ENCODE assay signal across 14 cellular contexts in the genomic region with DNA sequence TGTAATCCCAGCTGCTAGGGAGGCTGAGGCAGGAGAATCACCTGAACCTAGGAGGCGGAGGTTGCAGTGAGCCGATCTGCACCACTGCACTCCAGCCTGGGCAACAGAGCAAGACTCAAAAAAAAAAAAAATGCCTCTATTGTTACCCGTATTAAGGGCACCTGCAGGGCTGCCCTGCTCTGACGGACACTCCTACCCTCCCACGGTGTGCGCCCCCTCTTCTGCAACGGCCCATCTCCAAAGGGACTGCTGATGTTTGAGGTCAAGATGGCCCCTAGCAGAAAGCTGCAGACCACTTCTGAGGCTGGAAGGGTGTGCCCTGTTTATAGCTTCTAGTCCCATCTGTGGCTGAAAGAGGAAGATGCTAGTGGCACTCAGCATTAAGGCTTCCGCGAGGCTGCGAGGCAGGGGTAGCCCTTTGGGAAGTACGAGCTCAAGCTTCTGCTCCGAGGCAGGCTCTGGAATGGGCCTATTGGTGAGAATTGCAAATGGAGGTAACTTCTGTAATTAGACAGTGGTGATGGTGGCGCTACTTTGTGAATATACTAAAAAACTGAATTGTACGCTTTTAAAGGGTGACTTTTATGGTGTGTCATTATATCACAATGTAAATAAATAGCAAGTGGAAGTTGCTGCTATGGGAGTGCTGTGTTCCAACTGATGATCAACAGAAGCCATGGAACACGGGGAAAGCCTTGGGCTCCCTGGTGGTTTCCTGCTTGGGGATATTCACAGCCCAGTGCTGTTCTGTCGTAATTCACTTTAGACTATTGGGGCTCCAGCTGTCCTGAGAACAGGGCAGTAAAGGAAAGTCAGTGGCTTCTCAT. TPM values are rescaled to one million over a fixed set of nuclear protein-coding genes. Genes with fewer than 3 reads are reported as not detected.
DNase-seq lines count a peak whose midpoint lies in the region; ATAC-seq and TF ChIP-seq lines count a peak whose summit lies in the region.
"Had no signal": no experiment of that assay in that cellular context is flagged by ENCODE, and none has a peak within 500 bp of the region (broad histone marks: within the 10 kb centered on the region; RNA-seq: fewer than 3 reads in every experiment).

No MANE protein-coding gene starts in this region.

- no peak for TF ChIP-seq EP300 in upper lobe of left lung (IDR thresholded peaks at IDR 0.05)

- H3K36me3 ChIP-seq in cardiac muscle cell (no peaks in the 10 kb centered on the region), upper lobe of left lung (peaks cover 0 to 10% (median 5%) of the 10 kb centered on the region in 4 donors)
- H3K36me3 ChIP-seq: brain microvascular endothelial cell had no signal

- peaks cover 9% of the 10 kb centered on the region for H3K9me3 Mint-ChIP-seq in glutamatergic neuron (ENCODE audit: unreplicated experiment)
- H3K9me3 Mint-ChIP-seq in activated T-cell treated with anti-CD3 and anti-CD28 coated beads, Interleukin-2, amount 50 U/mL, for 4 hours, result no peaks in the 10 kb centered on the region
- H3K9me3 Mint-ChIP-seq: HFFc6; stimulated activated effector memory CD8-positive, alpha-beta T cell treated with anti-CD3 and anti-CD28 coated beads, Interleukin-12 subunit alpha, Interleukin-12 subunit beta, amount 100 ng/mL, for 72 hours had no signal

- H3K4me1 Mint-ChIP-seq in glutamatergic neuron (ENCODE audit: low read depth, unreplicated experiment), result peaks cover 27% of the 10 kb centered on the region
- peaks cover 31% of the 10 kb centered on the region for H3K4me1 Mint-ChIP-seq in activated T-cell treated with anti-CD3 and anti-CD28 coated beads, Interleukin-2, amount 50 U/mL, for 4 hours (ENCODE audit: low read depth)

- no peak overlapping the region for H3K4me3 ChIP-seq in cardiac muscle cell
- no peak overlapping the region for H3K4me3 ChIP-seq in upper lobe of left lung
- H3K4me3 ChIP-seq: lung, psoas muscle had no signal

- H3K4me1 ChIP-seq in cardiac muscle cell (ENCODE audit: low read depth) (no peaks in the 10 kb centered on the region), upper lobe of left lung (peaks cover 5 to 19% (median 13%) of the 10 kb centered on the region in 4 donors)

- ATAC-seq in left cardiac atrium (no peak), SK-N-SH treated with all-trans-retinoic acid at 6 μM for 48 hours (peak; percentile 3; the same call in 1 of the 3 replicates), upper lobe of left lung (ENCODE audit: low FRiP score in 2 of 2) (no peak), HG03521 (IDR thresholded peaks at IDR 0.05; ENCODE audit: unreplicated experiment) (no peak)
- no peak for ATAC-seq in activated T-cell treated with anti-CD3 and anti-CD28 coated beads, Interleukin-2, amount 50 U/mL, for 4 hours

- H3K9me3 ChIP-seq in cardiac muscle cell (ENCODE audit: low read depth), result no peaks in the 10 kb centered on the region
- no peaks in the 10 kb centered on the region for H3K9me3 ChIP-seq in upper lobe of left lung
- H3K9me3 ChIP-seq: psoas muscle had no signal

- WGBS in upper lobe of left lung, 2 donors, result 83 to 91% methylated on average over 16 of the region's 16 CpGs

- H3K36me3 Mint-ChIP-seq in glutamatergic neuron (ENCODE audit: unreplicated experiment), result peaks cover 5% of the 10 kb centered on the region
- H3K36me3 Mint-ChIP-seq in activated T-cell treated with anti-CD3 and anti-CD28 coated beads, Interleukin-2, amount 50 U/mL, for 4 hours (ENCODE audit: insufficient read depth), result peaks cover 4% of the 10 kb centered on the region

- no peak overlapping the region for H3K4me3 Mint-ChIP-seq in glutamatergic neuron (ENCODE audit: unreplicated experiment)
- H3K4me3 Mint-ChIP-seq in activated T-cell treated with anti-CD3 and anti-CD28 coated beads, Interleukin-2, amount 50 U/mL, for 4 hours, result no peak overlapping the region
- H3K4me3 Mint-ChIP-seq: HFFc6; stimulated activated effector memory CD8-positive, alpha-beta T cell treated with anti-CD3 and anti-CD28 coated beads, Interleukin-12 subunit alpha, Interleukin-12 subunit beta, amount 100 ng/mL, for 72 hours had no signal

- H3K27ac ChIP-seq in cardiac muscle cell (peak overlapping the region; percentile 39), upper lobe of left lung (peak overlapping the region in 3 of 4 donors; percentile 4 to 18 (median 7))
- H3K27ac ChIP-seq: brain microvascular endothelial cell, epithelial cell of prostate had no signal

- H3K27me3 Mint-ChIP-seq in glutamatergic neuron (ENCODE audit: unreplicated experiment), result peaks cover 13% of the 10 kb centered on the region
- no peaks in the 10 kb centered on the region for H3K27me3 Mint-ChIP-seq in activated T-cell treated with anti-CD3 and anti-CD28 coated beads, Interleukin-2, amount 50 U/mL, for 4 hours (ENCODE audit: low read depth)

- no peak for TF ChIP-seq POLR2A in upper lobe of left lung (IDR thresholded peaks at IDR 0.05)

- TF ChIP-seq CTCF in cardiac muscle cell (IDR thresholded peaks at IDR 0.05; ENCODE audit: low read depth, low read length) (no peak), glutamatergic neuron (IDR thresholded peaks at IDR 0.05; ENCODE audit: partially characterized antibody, unreplicated experiment) (no peak), upper lobe of left lung (IDR thresholded peaks at IDR 0.05) (no peak)

- intact Hi-C loops in left cardiac atrium (cut with DNase I), result loop anchor here (2.0 to 5.0 kb wide), 2 partner anchors 264 to 265 kb away; no protein-coding TSS in a partner anchor

- peak overlapping the region; percentile 31 for H3K27ac Mint-ChIP-seq in glutamatergic neuron (ENCODE audit: unreplicated experiment)

- H3K27me3 ChIP-seq in cardiac muscle cell (no peaks in the 10 kb centered on the region), upper lobe of left lung (no peaks in the 10 kb centered on the region)
- H3K27me3 ChIP-seq: brain microvascular endothelial cell had no signal

- DNase-seq in cardiac muscle cell (ENCODE audit: low read depth in 1 of 2, low spot score in 1 of 2), result no peak
- DNase-seq in left cardiac atrium, result no peak
- no peak for DNase-seq in glutamatergic neuron
- DNase-seq in upper lobe of left lung, result no peak
- DNase-seq in activated T-cell treated with anti-CD3 and anti-CD28 coated beads for 4 hours, result no peak
- DNase-seq in activated T-cell treated with anti-CD3 and anti-CD28 coated beads, Interleukin-2, amount 50 U/mL, for 4 hours, result no peak

TF ChIP-seq in SK-N-SH treated with all-trans-retinoic acid at 6 μM for 48 hours, 23 proteins besides CTCF, POLR2A, EP300 and RAD21 (continues in another document):
- no peak for TF ChIP-seq ZC3H10 (CRISPR knock-in tag; IDR thresholded peaks at IDR 0.05)
- no peak for TF ChIP-seq ZNF8 (CRISPR knock-in tag; IDR thresholded peaks at IDR 0.05)
- TF ChIP-seq TOX (CRISPR knock-in tag; IDR thresholded peaks at IDR 0.05; ENCODE audit: borderline replicate concordance), result no peak
- no peak for TF ChIP-seq ZNF565 (CRISPR knock-in tag; conservative IDR thresholded peaks at IDR 0.05; ENCODE audit: low read depth)
- TF ChIP-seq, protein P1, sequence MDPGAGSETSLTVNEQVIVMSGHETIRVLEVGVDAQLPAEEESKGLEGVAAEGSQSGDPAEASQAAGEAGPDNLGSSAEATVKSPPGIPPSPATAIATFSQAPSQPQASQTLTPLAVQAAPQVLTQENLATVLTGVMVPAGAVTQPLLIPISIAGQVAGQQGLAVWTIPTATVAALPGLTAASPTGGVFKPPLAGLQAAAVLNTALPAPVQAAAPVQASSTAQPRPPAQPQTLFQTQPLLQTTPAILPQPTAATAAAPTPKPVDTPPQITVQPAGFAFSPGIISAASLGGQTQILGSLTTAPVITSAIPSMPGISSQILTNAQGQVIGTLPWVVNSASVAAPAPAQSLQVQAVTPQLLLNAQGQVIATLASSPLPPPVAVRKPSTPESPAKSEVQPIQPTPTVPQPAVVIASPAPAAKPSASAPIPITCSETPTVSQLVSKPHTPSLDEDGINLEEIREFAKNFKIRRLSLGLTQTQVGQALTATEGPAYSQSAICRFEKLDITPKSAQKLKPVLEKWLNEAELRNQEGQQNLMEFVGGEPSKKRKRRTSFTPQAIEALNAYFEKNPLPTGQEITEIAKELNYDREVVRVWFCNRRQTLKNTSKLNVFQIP (CRISPR knock-in tag; IDR thresholded peaks at IDR 0.05; ENCODE audit: borderline replicate concordance, low read depth), result no peak
- TF ChIP-seq GLIS3 (CRISPR knock-in tag; IDR thresholded peaks at IDR 0.05), result no peak
- TF ChIP-seq SNAI2 (CRISPR knock-in tag; IDR thresholded peaks at IDR 0.05), result no peak
- no peak for TF ChIP-seq ESRRG (CRISPR knock-in tag; IDR thresholded peaks at IDR 0.05)
- TF ChIP-seq, protein P2, sequence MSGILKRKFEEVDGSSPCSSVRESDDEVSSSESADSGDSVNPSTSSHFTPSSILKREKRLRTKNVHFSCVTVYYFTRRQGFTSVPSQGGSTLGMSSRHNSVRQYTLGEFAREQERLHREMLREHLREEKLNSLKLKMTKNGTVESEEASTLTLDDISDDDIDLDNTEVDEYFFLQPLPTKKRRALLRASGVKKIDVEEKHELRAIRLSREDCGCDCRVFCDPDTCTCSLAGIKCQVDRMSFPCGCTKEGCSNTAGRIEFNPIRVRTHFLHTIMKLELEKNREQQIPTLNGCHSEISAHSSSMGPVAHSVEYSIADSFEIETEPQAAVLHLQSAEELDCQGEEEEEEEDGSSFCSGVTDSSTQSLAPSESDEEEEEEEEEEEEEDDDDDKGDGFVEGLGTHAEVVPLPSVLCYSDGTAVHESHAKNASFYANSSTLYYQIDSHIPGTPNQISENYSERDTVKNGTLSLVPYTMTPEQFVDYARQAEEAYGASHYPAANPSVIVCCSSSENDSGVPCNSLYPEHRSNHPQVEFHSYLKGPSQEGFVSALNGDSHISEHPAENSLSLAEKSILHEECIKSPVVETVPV (CRISPR knock-in tag; IDR thresholded peaks at IDR 0.05), result no peak
- TF ChIP-seq BACH2 (CRISPR knock-in tag; IDR thresholded peaks at IDR 0.05; ENCODE audit: borderline replicate concordance), result no peak

RNA-seq across cellular contexts. Expression of a gene that starts 24.3 kb away (rescaled TPM):
- total RNA-seq in cardiac muscle cell, result 136 and 143 TPM in 2 replicates
- 107 and 126 TPM in 2 replicates for polyA plus RNA-seq in cardiac muscle cell
- 10 to 100 TPM; 41.4 to 54.4 TPM for total RNA-seq in left cardiac atrium
- total RNA-seq in glutamatergic neuron (ENCODE audit: unreplicated experiment), result 119 TPM
- 100 to 1,000 TPM in 4 of 6 donors, 10 to 100 TPM in 2; 93.6 to 257 (median 110) TPM for total RNA-seq in upper lobe of left lung
- 100 to 1,000 TPM in 2 of 3 donors, 10 to 100 TPM in 1; 98.5 to 110 (median 104) TPM for total RNA-seq in activated T-cell treated with anti-CD3 and anti-CD28 coated beads, Interleukin-2, amount 50 U/mL, for 4 hours

RNA-seq across cellular contexts. Expression of a gene that starts 33.9 kb away (rescaled TPM):
- total RNA-seq in cardiac muscle cell (62.6 and 113 TPM in 2 replicates), left cardiac atrium (100 to 1,000 TPM; 108 to 126 TPM), glutamatergic neuron (ENCODE audit: unreplicated experiment) (2.2 TPM), upper lobe of left lung (10 to 100 TPM; 26.8 to 97.4 (median 52.8) TPM)
- polyA plus RNA-seq in cardiac muscle cell, result 79.8 and 116 TPM in 2 replicates
- total RNA-seq in activated T-cell treated with anti-CD3 and anti-CD28 coated beads, Interleukin-2, amount 50 U/mL, for 4 hours, result 10 to 100 TPM in 1 of 3 donors, 1 to 10 TPM in 2; 5.3 to 15.2 (median 5.8) TPM
